In the genomic region with DNA sequence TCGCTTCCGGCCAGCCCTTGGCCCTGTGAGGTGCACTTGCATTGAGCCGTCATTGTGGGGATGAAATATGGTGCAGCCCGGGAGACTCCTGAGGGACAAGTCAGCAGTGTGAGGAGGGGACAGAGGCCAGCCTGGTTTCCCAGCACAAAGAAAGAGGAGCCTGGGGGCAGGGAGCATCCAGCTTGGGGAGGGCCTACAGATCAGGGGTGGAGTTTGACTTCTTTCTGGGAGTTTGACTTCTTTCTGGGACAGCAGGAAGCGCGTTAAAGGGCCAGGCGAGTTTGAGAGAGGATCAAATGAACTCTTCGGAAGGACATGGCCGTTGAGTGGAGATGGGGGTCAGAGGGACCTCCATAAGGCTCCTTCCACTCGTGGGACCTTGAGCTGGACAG, we compare ENCODE assay signal across 10 cellular contexts.
DNase-seq lines count a peak whose midpoint lies in the region; ATAC-seq and TF ChIP-seq lines count a peak whose summit lies in the region.
"Had no signal": no experiment of that assay in that cellular context is flagged by ENCODE, and none has a peak within 500 bp of the region (broad histone marks: within the 10 kb centered on the region; RNA-seq: fewer than 3 reads in every experiment).

No MANE protein-coding gene starts in this region.

- H3K79me2 ChIP-seq in SK-N-SH (ENCODE audit: insufficient read depth) = no peaks in the 10 kb centered on the region

- no peak for TF ChIP-seq RAD21 in SK-N-SH (IDR thresholded peaks at IDR 0.05; ENCODE audit: low read length)

- H2AFZ ChIP-seq in SK-N-SH (ENCODE audit: low read depth) = no peak overlapping the region; the same call in 1 of the 2 replicates

- H3K27me3 ChIP-seq in SK-N-SH (ENCODE audit: insufficient read depth) (no peaks in the 10 kb centered on the region), uterus (no peaks in the 10 kb centered on the region)

- peak; percentile 14 for DNase-seq in SK-N-SH
- peak; percentile 71 for DNase-seq in Right ventricle myocardium superior
- DNase-seq in neural crest cell (ENCODE audit: low read depth, low spot score) = peak; percentile 45
- peak; percentile 48 to 83 for DNase-seq in uterus
- no peak for DNase-seq in Ammon's horn (ENCODE audit: low spot score)

- H3K27ac Mint-ChIP-seq in neural crest cell (ENCODE audit: unreplicated experiment) = peak overlapping the region; percentile 98

- intact Hi-C loops in Right ventricle myocardium superior (cut with DNase I) = no loop called here
- intact Hi-C loops in uterus (cut with DNase I; ENCODE audit: low total_unique reads) = no loop called here

- no peak for TF ChIP-seq EP300 in SK-N-SH (IDR thresholded peaks at IDR 0.05; ENCODE audit: borderline replicate concordance in 1 of 2, low read depth in 1 of 2, low read length in 1 of 2)

- H3K27ac ChIP-seq in SK-N-SH (ENCODE audit: low read depth in 2 of 2, low read length in 1 of 2) (no peak overlapping the region), uterus (peak overlapping the region; percentile 76)
- H3K27ac ChIP-seq: 22Rv1 had no signal

- TF ChIP-seq POLR2A in uterus (IDR thresholded peaks at IDR 0.05) = no peak

- no peaks in the 10 kb centered on the region for H4K20me1 ChIP-seq in SK-N-SH (ENCODE audit: insufficient read depth)

- peaks cover 25% of the 10 kb centered on the region for H3K4me1 Mint-ChIP-seq in neural crest cell

- H3K36me3 ChIP-seq in SK-N-SH (replicated peaks in 1 of 2; ENCODE audit: control insufficient read depth in 1 of 2, insufficient read depth in 2 of 2, low read length in 1 of 2) (no peaks in the 10 kb centered on the region), uterus (no peaks in the 10 kb centered on the region)

- H3K9me3 ChIP-seq in SK-N-SH (no peaks in the 10 kb centered on the region), uterus (no peaks in the 10 kb centered on the region)

- H3K4me3 ChIP-seq in SK-N-SH (ENCODE audit: low read depth in 2 of 2, low read length in 1 of 2) (no peak overlapping the region), uterus (no peak overlapping the region)

- 91% methylated on average over 10 of the region's 10 CpGs for WGBS in SK-N-SH (ENCODE audit: low lambda C conversion rate)

- POLR2A ChIA-PET in SK-N-SH (lab: Yijun Ruan, JAX) = no interaction called here

- no peaks in the 10 kb centered on the region for H3K9me2 ChIP-seq in SK-N-SH

- no peaks in the 10 kb centered on the region for H3K27me3 Mint-ChIP-seq in neural crest cell (ENCODE audit: low read depth)

- CTCF ChIA-PET in SK-N-SH (lab: Yijun Ruan, JAX) = interaction anchor here (0.7 to 2.4 kb wide), 9 partner anchors 12 to 682 kb away, joined by 3 to 15 read pairs (median 3); partner anchors contain the start of gene LRRC32

- no peak overlapping the region for H3K9ac ChIP-seq in SK-N-SH

- peak overlapping the region; percentile 44 for H3K4me3 Mint-ChIP-seq in neural crest cell
- H3K4me3 Mint-ChIP-seq: central memory CD8-positive, alpha-beta T cell had no signal

- no peak overlapping the region for H3K4me2 ChIP-seq in SK-N-SH

- H3F3A ChIP-seq in SK-N-SH (replicated peaks; ENCODE audit: insufficient read depth) = no peaks in the 10 kb centered on the region

- no peak for TF ChIP-seq CTCF in SK-N-SH (IDR thresholded peaks at IDR 0.05)
- TF ChIP-seq CTCF in neural crest cell (conservative IDR thresholded peaks at IDR 0.05) = no peak
- TF ChIP-seq CTCF in uterus (IDR thresholded peaks at IDR 0.05) = no peak

- no peak for ATAC-seq in SK-N-SH treated with all-trans-retinoic acid at 6 μM for 48 hours
- peak; percentile 62 for ATAC-seq in Right ventricle myocardium superior (ENCODE audit: poor library complexity)
- no peak for ATAC-seq in HG02885 (IDR thresholded peaks at IDR 0.05; ENCODE audit: poor library complexity, unreplicated experiment)
- ATAC-seq in GM18519 (IDR thresholded peaks at IDR 0.05; ENCODE audit: low FRiP score, unreplicated experiment) = no peak

- H3K36me3 Mint-ChIP-seq in neural crest cell (ENCODE audit: low read depth) = peaks cover 4% of the 10 kb centered on the region

- H3K4me1 ChIP-seq in SK-N-SH (ENCODE audit: control insufficient read depth in 1 of 2, insufficient read depth in 2 of 2, low read depth in 1 of 2, low read length in 1 of 2) (peaks cover 12 to 28% of the 10 kb centered on the region in 2 experiments), uterus (no peaks in the 10 kb centered on the region)

- peaks cover 4% of the 10 kb centered on the region for H3K9me3 Mint-ChIP-seq in neural crest cell
- H3K9me3 Mint-ChIP-seq: central memory CD8-positive, alpha-beta T cell had no signal

TF ChIP-seq in SK-N-SH, 30 proteins besides CTCF, POLR2A, EP300 and RAD21:
- TF ChIP-seq GABPA (IDR thresholded peaks at IDR 0.05; ENCODE audit: low read depth) (no peak), ELF1 (IDR thresholded peaks at IDR 0.05) (no peak), SIN3A (IDR thresholded peaks at IDR 0.05; ENCODE audit: borderline replicate concordance, low read depth, low read length) (no peak), TAF1 (IDR thresholded peaks at IDR 0.05; ENCODE audit: borderline replicate concordance, low read depth, low read length) (no peak)

TF ChIP-seq in SK-N-SH treated with all-trans-retinoic acid at 6 μM for 48 hours, 23 proteins besides CTCF, POLR2A, EP300 and RAD21:
- no peak for TF ChIP-seq GLIS3 (CRISPR knock-in tag; IDR thresholded peaks at IDR 0.05)
- TF ChIP-seq, protein P1, sequence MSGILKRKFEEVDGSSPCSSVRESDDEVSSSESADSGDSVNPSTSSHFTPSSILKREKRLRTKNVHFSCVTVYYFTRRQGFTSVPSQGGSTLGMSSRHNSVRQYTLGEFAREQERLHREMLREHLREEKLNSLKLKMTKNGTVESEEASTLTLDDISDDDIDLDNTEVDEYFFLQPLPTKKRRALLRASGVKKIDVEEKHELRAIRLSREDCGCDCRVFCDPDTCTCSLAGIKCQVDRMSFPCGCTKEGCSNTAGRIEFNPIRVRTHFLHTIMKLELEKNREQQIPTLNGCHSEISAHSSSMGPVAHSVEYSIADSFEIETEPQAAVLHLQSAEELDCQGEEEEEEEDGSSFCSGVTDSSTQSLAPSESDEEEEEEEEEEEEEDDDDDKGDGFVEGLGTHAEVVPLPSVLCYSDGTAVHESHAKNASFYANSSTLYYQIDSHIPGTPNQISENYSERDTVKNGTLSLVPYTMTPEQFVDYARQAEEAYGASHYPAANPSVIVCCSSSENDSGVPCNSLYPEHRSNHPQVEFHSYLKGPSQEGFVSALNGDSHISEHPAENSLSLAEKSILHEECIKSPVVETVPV (CRISPR knock-in tag; IDR thresholded peaks at IDR 0.05) = no peak
- TF ChIP-seq, protein P2, sequence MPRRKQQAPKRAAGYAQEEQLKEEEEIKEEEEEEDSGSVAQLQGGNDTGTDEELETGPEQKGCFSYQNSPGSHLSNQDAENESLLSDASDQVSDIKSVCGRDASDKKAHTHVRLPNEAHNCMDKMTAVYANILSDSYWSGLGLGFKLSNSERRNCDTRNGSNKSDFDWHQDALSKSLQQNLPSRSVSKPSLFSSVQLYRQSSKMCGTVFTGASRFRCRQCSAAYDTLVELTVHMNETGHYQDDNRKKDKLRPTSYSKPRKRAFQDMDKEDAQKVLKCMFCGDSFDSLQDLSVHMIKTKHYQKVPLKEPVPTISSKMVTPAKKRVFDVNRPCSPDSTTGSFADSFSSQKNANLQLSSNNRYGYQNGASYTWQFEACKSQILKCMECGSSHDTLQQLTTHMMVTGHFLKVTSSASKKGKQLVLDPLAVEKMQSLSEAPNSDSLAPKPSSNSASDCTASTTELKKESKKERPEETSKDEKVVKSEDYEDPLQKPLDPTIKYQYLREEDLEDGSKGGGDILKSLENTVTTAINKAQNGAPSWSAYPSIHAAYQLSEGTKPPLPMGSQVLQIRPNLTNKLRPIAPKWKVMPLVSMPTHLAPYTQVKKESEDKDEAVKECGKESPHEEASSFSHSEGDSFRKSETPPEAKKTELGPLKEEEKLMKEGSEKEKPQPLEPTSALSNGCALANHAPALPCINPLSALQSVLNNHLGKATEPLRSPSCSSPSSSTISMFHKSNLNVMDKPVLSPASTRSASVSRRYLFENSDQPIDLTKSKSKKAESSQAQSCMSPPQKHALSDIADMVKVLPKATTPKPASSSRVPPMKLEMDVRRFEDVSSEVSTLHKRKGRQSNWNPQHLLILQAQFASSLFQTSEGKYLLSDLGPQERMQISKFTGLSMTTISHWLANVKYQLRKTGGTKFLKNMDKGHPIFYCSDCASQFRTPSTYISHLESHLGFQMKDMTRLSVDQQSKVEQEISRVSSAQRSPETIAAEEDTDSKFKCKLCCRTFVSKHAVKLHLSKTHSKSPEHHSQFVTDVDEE (CRISPR knock-in tag; IDR thresholded peaks at IDR 0.05) = no peak
- TF ChIP-seq CSDC2 (CRISPR knock-in tag; IDR thresholded peaks at IDR 0.05) = no peak
- TF ChIP-seq BACH2 (CRISPR knock-in tag; IDR thresholded peaks at IDR 0.05; ENCODE audit: borderline replicate concordance) = no peak
- no peak for TF ChIP-seq ZC3H10 (CRISPR knock-in tag; IDR thresholded peaks at IDR 0.05)
- TF ChIP-seq ESRRG (CRISPR knock-in tag; IDR thresholded peaks at IDR 0.05) = no peak
- no peak for TF ChIP-seq TCF4 (CRISPR knock-in tag; IDR thresholded peaks at IDR 0.05; ENCODE audit: borderline replicate concordance)
- no peak for TF ChIP-seq TOX (CRISPR knock-in tag; IDR thresholded peaks at IDR 0.05; ENCODE audit: borderline replicate concordance)
- no peak for TF ChIP-seq SNAI2 (CRISPR knock-in tag; IDR thresholded peaks at IDR 0.05)
- no peak for TF ChIP-seq ARNTL (CRISPR knock-in tag; IDR thresholded peaks at IDR 0.05; ENCODE audit: borderline replicate concordance, low read depth)
- TF ChIP-seq ZNF70 (CRISPR knock-in tag; IDR thresholded peaks at IDR 0.05) = no peak
- no peak for TF ChIP-seq PPARA (CRISPR knock-in tag; IDR thresholded peaks at IDR 0.05; ENCODE audit: borderline replicate concordance)
- TF ChIP-seq RARB (CRISPR knock-in tag; IDR thresholded peaks at IDR 0.05) = no peak
TF ChIP-seq in SK-N-SH treated with all-trans-retinoic acid at 6 μM for 48 hours: peak in this region for 0.

Comparison
In these comparisons a context has a peak if more than half of its experiments do, and no peak if none do; other contexts are left out.
1. H3K27ac ChIP-seq: peak in uterus (2 of 2); none in SK-N-SH (0 of 2).